ENCODE assay signal across 9 cellular contexts in the genomic region with DNA sequence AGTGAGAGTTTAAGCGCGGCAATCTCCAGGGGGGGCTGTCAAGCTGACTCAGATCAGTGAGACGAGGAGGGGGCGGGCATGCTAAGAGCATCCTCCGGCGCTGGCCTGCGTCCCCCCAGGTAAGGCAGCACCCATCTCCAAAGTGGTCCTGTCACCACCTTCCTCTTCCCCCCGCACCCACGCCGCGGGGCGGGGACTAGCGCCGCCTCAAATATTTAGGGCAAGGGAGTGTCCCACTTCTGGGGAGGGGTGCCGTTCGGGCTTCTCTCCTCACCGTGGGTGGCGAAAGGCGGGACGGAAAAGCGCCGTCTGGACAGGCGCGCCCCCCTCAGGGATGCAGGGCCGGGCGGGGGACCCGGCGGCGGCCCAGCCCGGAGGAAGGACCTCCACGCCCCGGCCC. TPM values are rescaled to one million over a fixed set of nuclear protein-coding genes. Genes with fewer than 3 reads are reported as not detected.
DNase-seq lines count a peak whose midpoint lies in the region; ATAC-seq, FAIRE-seq and TF ChIP-seq lines count a peak whose summit lies in the region.
"Had no signal": no experiment of that assay in that cellular context is flagged by ENCODE, and none has a peak within 500 bp of the region (broad histone marks: within the 10 kb centered on the region; RNA-seq: fewer than 3 reads in every experiment).

No MANE protein-coding gene starts in this region.

- no peak for FAIRE-seq in GM12892 (lab: Jason Lieb, UNC)

- H3K4me1 ChIP-seq in iPS-20b (ENCODE audit: insufficient read depth, low read length) = no peaks in the 10 kb centered on the region

- no peak overlapping the region for H3K27ac ChIP-seq in iPS-20b (ENCODE audit: low read length)

- POLR2A ChIA-PET in activated CD8-positive, alpha-beta T cell treated with anti-CD3 and anti-CD28 coated beads, Interleukin-2, amount 10 ng/mL, durations not matched to agents 7 days and 5 days (lab: Charles Lee) = no interaction called here

- H3K9me3 Mint-ChIP-seq in activated CD8-positive, alpha-beta T cell treated with anti-CD3 and anti-CD28 coated beads, Interleukin-2, amount 10 ng/mL, durations not matched to agents 7 days and 5 days (ENCODE audit: insufficient read depth) = peaks cover 15% of the 10 kb centered on the region

- peaks cover 52% of the 10 kb centered on the region for H3K27me3 ChIP-seq in iPS-20b (ENCODE audit: insufficient read depth, low read length)

- no peak for TF ChIP-seq POLR2A in GM12892 (IDR thresholded peaks at IDR 0.05; ENCODE audit: low read depth, low read length)

- ATAC-seq in HG02642 (IDR thresholded peaks at IDR 0.05; ENCODE audit: poor library complexity, unreplicated experiment) = peak; percentile 20
- ATAC-seq in activated CD8-positive, alpha-beta T cell treated with anti-CD3 and anti-CD28 coated beads, Interleukin-2, amount 10 ng/mL, durations not matched to agents 7 days and 5 days = no peak

- peaks cover 61% of the 10 kb centered on the region for H3K27me3 Mint-ChIP-seq in activated CD8-positive, alpha-beta T cell treated with anti-CD3 and anti-CD28 coated beads, Interleukin-2, amount 10 ng/mL, durations not matched to agents 7 days and 5 days (ENCODE audit: low read depth)

- no peaks in the 10 kb centered on the region for H3K36me3 ChIP-seq in iPS-20b (ENCODE audit: insufficient read depth, low read depth, low read length)

- H3K9ac ChIP-seq in iPS-20b (ENCODE audit: low read depth, low read length) = no peak overlapping the region; the same call in 1 of the 2 replicates

- peak; percentile 44 for DNase-seq in GM12892 (ENCODE audit: insufficient read length)
- no peak for DNase-seq in activated CD8-positive, alpha-beta T cell treated with anti-CD3 and anti-CD28 coated beads, Interleukin-2, amount 10 ng/mL, durations not matched to agents 7 days and 5 days
- no peak for DNase-seq in NCI-H187 (lab: John Stamatoyannopoulos, UW)
- DNase-seq in DMS114 treated with DMSO at 0.1 percent for 48 hours (lab: John Stamatoyannopoulos, UW; ENCODE audit: unreplicated experiment) = no peak
- no peak for DNase-seq in middle frontal gyrus (ENCODE audit: extremely low spot score, low spot score)
- DNase-seq in SKM-1 (lab: John Stamatoyannopoulos, UW; ENCODE audit: unreplicated experiment) = no peak

- CTCF ChIA-PET in activated CD8-positive, alpha-beta T cell treated with anti-CD3 and anti-CD28 coated beads, Interleukin-2, amount 10 ng/mL, durations not matched to agents 7 days and 5 days (lab: Charles Lee) = no interaction called here

- peaks cover 19% of the 10 kb centered on the region for H3K4me1 Mint-ChIP-seq in activated CD8-positive, alpha-beta T cell treated with anti-CD3 and anti-CD28 coated beads, Interleukin-2, amount 10 ng/mL, durations not matched to agents 7 days and 5 days (ENCODE audit: low read depth)

- peak overlapping the region; percentile 43 for H3K4me3 Mint-ChIP-seq in activated CD8-positive, alpha-beta T cell treated with anti-CD3 and anti-CD28 coated beads, Interleukin-2, amount 10 ng/mL, durations not matched to agents 7 days and 5 days

- H3K36me3 Mint-ChIP-seq in activated CD8-positive, alpha-beta T cell treated with anti-CD3 and anti-CD28 coated beads, Interleukin-2, amount 10 ng/mL, durations not matched to agents 7 days and 5 days (ENCODE audit: low read depth) = peaks cover 17% of the 10 kb centered on the region

- H3K4me3 ChIP-seq in iPS-20b (ENCODE audit: low read length) = peak overlapping the region; percentile 64

- H3K27ac Mint-ChIP-seq in activated CD8-positive, alpha-beta T cell treated with anti-CD3 and anti-CD28 coated beads, Interleukin-2, amount 10 ng/mL, durations not matched to agents 7 days and 5 days = no peak overlapping the region

- peaks cover 9% of the 10 kb centered on the region; the same call in 1 of the 2 replicates for H3K9me3 ChIP-seq in iPS-20b (ENCODE audit: insufficient read depth, low read depth, low read length)

RNA-seq across cellular contexts. Expression of gene TOX2, which starts 0.4 kb away (rescaled TPM):
- polyA plus RNA-seq in GM12892 (2012; ENCODE audit: missing spikeins) = 20.8 TPM
- total RNA-seq in activated CD8-positive, alpha-beta T cell treated with anti-CD3 and anti-CD28 coated beads, Interleukin-2, amount 10 ng/mL, durations not matched to agents 7 days and 5 days = under 1 TPM; 0.31 to 0.61 TPM
- total RNA-seq: skeletal muscle tissue had no signal
